8 cellular contexts compared by ENCODE assay signal in the genomic region with DNA sequence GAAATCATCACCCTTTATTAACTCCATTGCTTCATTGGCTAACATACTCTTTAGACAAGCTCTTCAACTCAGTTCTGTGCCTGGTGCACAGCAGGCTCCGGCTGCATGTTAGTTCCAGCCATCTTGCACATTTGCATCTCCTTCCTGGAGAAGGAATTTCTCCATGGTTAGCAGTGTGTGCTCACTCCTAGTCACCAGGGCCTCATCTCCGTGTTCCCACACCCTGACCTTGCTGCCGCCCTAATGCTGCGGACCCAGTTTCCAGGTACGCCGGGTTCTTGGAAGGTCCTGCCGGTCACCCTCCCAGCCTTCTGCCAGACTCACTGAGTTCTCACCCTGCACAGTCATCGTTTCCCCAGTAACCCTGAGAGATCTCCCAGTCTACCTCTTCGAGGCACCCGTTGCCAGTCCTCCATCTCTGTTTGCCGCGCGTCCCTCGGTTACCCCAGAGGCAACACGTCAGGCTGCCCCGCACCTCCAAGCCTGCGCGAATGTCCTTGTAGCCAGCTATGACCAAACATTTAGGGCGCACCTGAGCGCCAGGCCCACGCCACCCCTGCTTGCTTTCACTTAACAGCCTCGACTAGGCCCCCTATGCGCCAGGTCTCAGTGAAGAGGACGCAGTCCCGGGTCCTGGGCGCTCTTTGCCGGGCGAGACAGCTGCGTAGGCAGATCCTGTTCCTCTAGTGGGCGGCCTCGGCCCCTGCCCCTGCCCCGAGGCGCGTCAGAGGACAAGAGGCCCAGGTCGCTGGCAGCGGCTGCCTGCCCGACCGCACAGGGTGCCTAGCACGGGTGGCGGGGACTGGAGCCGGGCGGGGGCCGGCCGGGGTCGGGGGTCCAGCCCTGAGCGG. TPM values are rescaled to one million over a fixed set of nuclear protein-coding genes. Genes with fewer than 3 reads are reported as not detected.
DNase-seq lines count a peak whose midpoint lies in the region; ATAC-seq and TF ChIP-seq lines count a peak whose summit lies in the region.

No MANE protein-coding gene starts in this region.

- peaks cover 10% of the 10 kb centered on the region for H3K4me1 ChIP-seq in RWPE2 (ENCODE audit: insufficient read depth, poor library complexity, severe bottlenecking)
- peaks cover 4% of the 10 kb centered on the region for H3K4me1 ChIP-seq in foreskin keratinocyte
- H3K4me1 ChIP-seq in neural progenitor cell = peaks cover 22% of the 10 kb centered on the region

- H2AFZ ChIP-seq in neural progenitor cell (replicated peaks) = peak overlapping the region; percentile 96

- no peaks in the 10 kb centered on the region for H3K9me3 ChIP-seq in RWPE2 (ENCODE audit: severe bottlenecking)
- no peaks in the 10 kb centered on the region for H3K9me3 ChIP-seq in neural progenitor cell (ENCODE audit: low read depth)

- H3K4me2 ChIP-seq in neural progenitor cell = peak overlapping the region; percentile 92

- H3K27me3 Mint-ChIP-seq in neural progenitor cell (ENCODE audit: insufficient read depth, low read depth) = no peaks in the 10 kb centered on the region

- no peaks in the 10 kb centered on the region for H3K9me3 Mint-ChIP-seq in neural progenitor cell

- H3K36me3 ChIP-seq in RWPE2 (ENCODE audit: low read depth) = no peaks in the 10 kb centered on the region
- H3K36me3 ChIP-seq in neural progenitor cell = no peaks in the 10 kb centered on the region

- peaks cover 25% of the 10 kb centered on the region for H4K20me1 ChIP-seq in neural progenitor cell (ENCODE audit: low read depth)

- H3K27ac ChIP-seq in RWPE2 (ENCODE audit: poor library complexity, severe bottlenecking) = peak overlapping the region; percentile 87
- peak overlapping the region; percentile 69 for H3K27ac ChIP-seq in foreskin keratinocyte
- peak overlapping the region; percentile 80 for H3K27ac ChIP-seq in neural progenitor cell
- peak overlapping the region; percentile 100 for H3K27ac ChIP-seq in substantia nigra (ENCODE audit: low read depth, low read length, poor library complexity, severe bottlenecking)

- H3K27ac Mint-ChIP-seq in neural progenitor cell = peak overlapping the region; percentile 99

- no peaks in the 10 kb centered on the region for H3K27me3 ChIP-seq in RWPE2 (ENCODE audit: insufficient read depth, poor library complexity, severe bottlenecking)
- H3K27me3 ChIP-seq in foreskin keratinocyte = no peaks in the 10 kb centered on the region
- H3K27me3 ChIP-seq in neural progenitor cell = no peaks in the 10 kb centered on the region

- H3K4me3 ChIP-seq in RWPE2 (ENCODE audit: severe bottlenecking) (peak overlapping the region; percentile 100), neural progenitor cell (peak overlapping the region; percentile 74)

- H3K79me2 ChIP-seq in neural progenitor cell (ENCODE audit: low read depth) = peaks cover 48% of the 10 kb centered on the region

- H3K4me1 Mint-ChIP-seq in neural progenitor cell = peaks cover 29% of the 10 kb centered on the region

- peak overlapping the region; percentile 93 for H3K4me3 Mint-ChIP-seq in neural progenitor cell

- peaks cover 38% of the 10 kb centered on the region for H3F3A ChIP-seq in neural progenitor cell (ENCODE audit: low read depth)

- TF ChIP-seq CTCF in RWPE2 (IDR thresholded peaks at IDR 0.05; ENCODE audit: poor library complexity, severe bottlenecking) = no peak
- no peak for TF ChIP-seq CTCF in foreskin keratinocyte (conservative IDR thresholded peaks at IDR 0.05)
- peak; percentile 9 for TF ChIP-seq CTCF in neural progenitor cell (IDR thresholded peaks at IDR 0.05)

- ATAC-seq in GM19463 (IDR thresholded peaks at IDR 0.05; ENCODE audit: unreplicated experiment) (peak; percentile 47), RWPE2 (ENCODE audit: low read depth) (peak; percentile 74), foreskin keratinocyte (peak; percentile 67)

- peak overlapping the region; percentile 1 for H3K9ac ChIP-seq in neural progenitor cell

- no peaks in the 10 kb centered on the region for H3K36me3 Mint-ChIP-seq in neural progenitor cell

- peak; percentile 52 for DNase-seq in COR-L47 (lab: John Stamatoyannopoulos, UW)
- peak; percentile 72 for DNase-seq in HK-2 (ENCODE audit: unreplicated experiment)
- DNase-seq in RWPE2 (ENCODE audit: low spot score) = peak; percentile 84
- peak; percentile 89 for DNase-seq in activated effector memory CD4-positive, alpha-beta T cell treated with anti-CD3 and anti-CD28 coated beads, Interleukin-2, amount 50 U/mL, for 16 hours
- DNase-seq in foreskin keratinocyte = peak; percentile 65 to 77
- peak; percentile 84 for DNase-seq in neural progenitor cell (ENCODE audit: low spot score)
- peak; percentile 11 to 88 (median 76) for DNase-seq in substantia nigra (lab: John Stamatoyannopoulos, UW)

RNA-seq across cellular contexts. Expression of a gene that starts 0.7 kb away (rescaled TPM):
- 13.1 and 13.5 TPM in 2 replicates for total RNA-seq in foreskin keratinocyte
- 5.5 and 6.8 TPM in 2 replicates for polyA plus RNA-seq in foreskin keratinocyte
- total RNA-seq in neural progenitor cell (ENCODE audit: low replicate concordance) = 5.8 and 10.3 TPM in 2 replicates

RNA-seq across cellular contexts. Expression of a gene that starts 31.7 kb away (rescaled TPM):
- 127 and 135 TPM in 2 replicates for total RNA-seq in foreskin keratinocyte
- 141 and 143 TPM in 2 replicates for polyA plus RNA-seq in foreskin keratinocyte
- 402 and 589 TPM in 2 replicates for total RNA-seq in neural progenitor cell (ENCODE audit: low replicate concordance)

Comparison
In these comparisons a context has a peak if more than half of its experiments do, and no peak if none do; other contexts are left out.
1. Peak in every context shown above with its lines: DNase-seq, ATAC-seq, H3K4me3 ChIP-seq and H3K27ac ChIP-seq.